ENCODE assay signal across 17 cellular contexts in genomic region chr14:19679304-19679703, GRCh38. TPM values are rescaled to one million over a fixed set of nuclear protein-coding genes. Genes with fewer than 3 reads are reported as not detected.
"Had no signal": no experiment of that assay in that cellular context is flagged by ENCODE, and none has a peak within 500 bp of the region (broad histone marks: within the 10 kb centered on the region; RNA-seq: fewer than 3 reads in every experiment).

No MANE protein-coding gene starts in this region.

RNA-seq across cellular contexts. Expression of gene OR11H2, which starts 34.4 kb away (rescaled TPM):
- total RNA-seq: activated B cell treated with CpG ODN at 0.5 μM for 24 hours; activated CD4-positive, alpha-beta memory T cell treated with anti-CD3 and anti-CD28 coated beads for 36 hours; activated CD4-positive, alpha-beta T cell treated with anti-CD3 and anti-CD28 coated beads, Interleukin-2, amount 10 ng/mL, durations not matched to agents 24 days and 14 days; activated CD8-positive, alpha-beta memory T cell treated with anti-CD3 and anti-CD28 coated beads for 36 hours; activated CD8-positive, alpha-beta T cell treated with anti-CD3 and anti-CD28 coated beads for 36 hours; activated naive CD4-positive, alpha-beta T cell treated with anti-CD3 and anti-CD28 coated beads for 36 hours; activated naive CD4-positive, alpha-beta T cell treated with anti-CD3 and anti-CD28 coated beads, Interleukin-2, amount 50 U/mL, for 72 hours; activated naive CD8-positive, alpha-beta T cell treated with anti-CD3 and anti-CD28 coated beads for 36 hours; activated T-cell treated with anti-CD3 and anti-CD28 coated beads, Interleukin-2, amount 50 U/mL, for 4 hours; activated T-cell treated with anti-CD3 and anti-CD28 coated beads, Interleukin-2, amount 50 U/mL, for 72 hours; activated T-helper 1 cell treated with anti-CD3 and anti-CD28 coated beads, Interleukin-12 subunit alpha, Interleukin-12 subunit beta, Interleukin-2, Interleukin-4 antibody, amounts not matched to agents 30 ng/mL and 10 ng/mL and 1 ng/mL, durations not matched to agents 14 hours and 24 hours and 36 hours; activated T-helper 17 cell treated with anti-CD3 and anti-CD28 coated beads, Interleukin-2, amount 50 U/mL, for 72 hours; adrenal gland; aorta; astrocyte; body of pancreas; breast epithelium had no signal
- polyA plus RNA-seq: adrenal gland, aorta had no signal
